In the genomic region with DNA sequence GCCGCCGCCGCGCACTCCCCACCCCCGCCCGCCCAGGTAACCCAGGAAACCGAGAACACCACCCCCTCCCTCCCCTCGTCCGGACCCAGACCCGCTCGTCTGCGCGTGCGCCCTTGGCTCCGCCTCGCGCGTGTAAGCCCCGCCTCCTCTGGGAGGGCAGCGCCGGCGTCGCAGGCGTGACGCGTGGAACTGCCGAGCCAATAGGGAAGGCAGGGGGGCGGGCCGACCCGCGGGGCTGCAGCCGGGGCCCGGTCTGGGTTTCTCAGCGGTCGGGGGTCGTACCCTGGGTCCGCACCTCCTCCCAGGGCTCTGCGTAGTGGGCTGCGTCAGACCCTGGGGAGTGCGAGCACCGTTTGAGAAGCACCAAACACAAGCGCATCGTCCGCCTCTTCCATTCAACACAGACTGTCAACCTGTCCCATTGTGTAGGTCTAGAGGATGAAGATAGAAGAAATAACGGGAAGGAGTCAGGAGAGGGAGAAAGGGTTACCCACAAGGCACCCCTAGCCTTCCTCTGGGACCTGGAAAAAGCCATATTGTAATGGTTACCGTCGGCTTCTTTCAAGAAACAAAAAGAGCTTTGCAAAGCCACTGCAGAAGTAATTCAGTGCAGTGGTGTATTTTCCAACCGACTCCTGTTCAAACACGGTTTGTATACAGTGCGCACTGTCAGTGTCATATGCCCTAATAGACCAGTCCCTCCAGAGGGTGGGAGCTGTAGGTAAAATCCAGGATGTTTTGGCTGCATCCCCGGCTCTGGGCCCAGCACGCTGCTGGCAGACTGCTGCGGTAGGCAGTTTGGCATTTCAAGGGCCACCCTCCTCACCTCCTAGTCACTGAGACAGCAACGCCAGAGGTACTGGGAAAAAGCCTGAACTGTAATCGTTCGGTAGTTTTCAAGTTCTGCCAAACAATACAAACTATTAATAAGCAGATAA, we compare ENCODE assay signal across 8 cellular contexts. TPM values are rescaled to one million over a fixed set of nuclear protein-coding genes. Genes with fewer than 3 reads are reported as not detected.
DNase-seq lines count a peak whose midpoint lies in the region; ATAC-seq and TF ChIP-seq lines count a peak whose summit lies in the region.

No MANE protein-coding gene starts in this region.

- H3K27me3 ChIP-seq in ovary (no peaks in the 10 kb centered on the region), thyroid gland (no peaks in the 10 kb centered on the region)

- H3K4me3 ChIP-seq in ovary: peak overlapping the region; percentile 89
- H3K4me3 ChIP-seq in thyroid gland (replicated peaks in 1 of 3): peak overlapping the region; percentile 30 to 71 (median 66)

- H3K27ac Mint-ChIP-seq in activated naive CD8-positive, alpha-beta T cell treated with anti-CD3 and anti-CD28 coated beads for 36 hours: no peak overlapping the region

- no peaks in the 10 kb centered on the region for H3K27me3 Mint-ChIP-seq in activated naive CD8-positive, alpha-beta T cell treated with anti-CD3 and anti-CD28 coated beads for 36 hours

- TF ChIP-seq EP300 in ovary (IDR thresholded peaks at IDR 0.05): no peak

- TF ChIP-seq POLR2A in ovary (IDR thresholded peaks at IDR 0.05) (peak; percentile 68), thyroid gland (IDR thresholded peaks at IDR 0.05) (peak; percentile 30 to 90)

- peaks cover 7% of the 10 kb centered on the region for H3K4me1 ChIP-seq in ovary (ENCODE audit: insufficient read depth)
- peaks cover 13 to 19% of the 10 kb centered on the region in 2 donors for H3K4me1 ChIP-seq in thyroid gland

- intact Hi-C loops in Right ventricle myocardium inferior (cut with DNase I): loop anchor here (1.0 to 10.0 kb wide), 2 partner anchors 104 to 198 kb away; partner anchors contain the start of gene NID1
- intact Hi-C loops in ovary (cut with DNase I): loop anchor here in 1 of 4 donors (10.0 kb wide), 1 partner anchor 198 kb away; the partner anchor contains the start of gene NID1
- intact Hi-C loops in thyroid gland (cut with DNase I): no loop called here

- peak overlapping the region; percentile 85 to 95 for H3K27ac ChIP-seq in ovary
- H3K27ac ChIP-seq in thyroid gland: peak overlapping the region; percentile 94 to 97 (median 97)

- H3K36me3 ChIP-seq in ovary (no peaks in the 10 kb centered on the region), thyroid gland (no peaks in the 10 kb centered on the region)

- H3K4me1 Mint-ChIP-seq in activated naive CD8-positive, alpha-beta T cell treated with anti-CD3 and anti-CD28 coated beads for 36 hours: peaks cover 43% of the 10 kb centered on the region

- no peaks in the 10 kb centered on the region for H3K9me3 ChIP-seq in ovary
- H3K9me3 ChIP-seq in thyroid gland: no peaks in the 10 kb centered on the region

- WGBS in ovary, 3 donors: 1% methylated on average over 48 to 55 of the region's 56 CpGs
- WGBS in thyroid gland, 2 donors: 1 to 2% methylated on average over 21 of the region's 56 CpGs

- ATAC-seq in HG02623 (IDR thresholded peaks at IDR 0.05; ENCODE audit: unreplicated experiment) (peak; percentile 74), Right ventricle myocardium inferior (peak; percentile 99)

- H3K9me3 Mint-ChIP-seq in activated naive CD8-positive, alpha-beta T cell treated with anti-CD3 and anti-CD28 coated beads for 36 hours: no peaks in the 10 kb centered on the region

- TF ChIP-seq CTCF in GM10266 (IDR thresholded peaks at IDR 0.05; ENCODE audit: control insufficient read depth, insufficient read depth, low read depth, missing control alignments) (no peak), ovary (IDR thresholded peaks at IDR 0.05) (no peak), thyroid gland (IDR thresholded peaks at IDR 0.05) (no peak)

- H3K4me3 Mint-ChIP-seq in activated naive CD8-positive, alpha-beta T cell treated with anti-CD3 and anti-CD28 coated beads for 36 hours: peak overlapping the region; percentile 97

- H3K36me3 Mint-ChIP-seq in activated naive CD8-positive, alpha-beta T cell treated with anti-CD3 and anti-CD28 coated beads for 36 hours: peaks cover 47% of the 10 kb centered on the region

- DNase-seq in GM10266 (ENCODE audit: extremely low spot score) (peak; percentile 97), NCI-H1105 (lab: John Stamatoyannopoulos, UW) (peak; percentile 83), SKM-1 (lab: John Stamatoyannopoulos, UW; ENCODE audit: unreplicated experiment) (peak; percentile 98), Right ventricle myocardium inferior (ENCODE audit: missing footprints) (peak; percentile 98), ovary (peak; percentile 96 to 99 (median 97)), thyroid gland (peak; percentile 94 to 97)
- peak; percentile 99 for DNase-seq in activated naive CD8-positive, alpha-beta T cell treated with anti-CD3 and anti-CD28 coated beads for 36 hours

RNA-seq across cellular contexts. Expression of gene LYST, which starts 0.5 kb away (rescaled TPM):
- 10 to 100 TPM; 63.8 to 76.2 TPM for total RNA-seq in activated naive CD8-positive, alpha-beta T cell treated with anti-CD3 and anti-CD28 coated beads for 36 hours
- total RNA-seq in Right ventricle myocardium inferior (10.6 TPM), ovary (10 to 100 TPM; 18.0 to 29.2 (median 21.8) TPM), thyroid gland (10 to 100 TPM; 46.8 to 68.4 (median 47.8) TPM)
- polyA plus RNA-seq in ovary: 10 to 100 TPM in 1 of 2 donors, 1 to 10 TPM in 1; 6.8 to 12.4 TPM

Comparison
In these comparisons a context has a peak if more than half of its experiments do, and no peak if none do; other contexts are left out.
1. Peak in every context shown above with its lines: DNase-seq, ATAC-seq, H3K4me3 ChIP-seq and H3K27ac ChIP-seq.